In genomic region chr2:182499706-182500470, GRCh38 we compare ENCODE assay signal across 30 cellular contexts.
DNase-seq lines count a peak whose midpoint lies in the region; ATAC-seq and TF ChIP-seq lines count a peak whose summit lies in the region.
"Had no signal": no experiment of that assay in that cellular context is flagged by ENCODE, and none has a peak within 500 bp of the region (broad histone marks: within the 10 kb centered on the region; RNA-seq: fewer than 3 reads in every experiment).

No MANE protein-coding gene starts in this region.

- 0 out of 2 replicates have a peak overlapping the region, but pooled peaks have one; percentile 29 for H3K27ac ChIP-seq in GM23338 (ENCODE audit: low read depth)
- no peak overlapping the region for H3K27ac ChIP-seq in fibroblast of lung (ENCODE audit: insufficient read depth, low read length)
- no peak overlapping the region for H3K27ac ChIP-seq in naive thymus-derived CD4-positive, alpha-beta T cell (ENCODE audit: low read depth, low read length)
- H3K27ac ChIP-seq in CD4-positive, alpha-beta memory T cell (ENCODE audit: low read depth, low read length), result no peak overlapping the region
- H3K27ac ChIP-seq: ascending aorta, KMS-11, neutrophil, stomach, tibial artery, VCaP had no signal

- POLR2A ChIA-PET in naive thymus-derived CD4-positive, alpha-beta T cell (lab: Charles Lee), result no interaction called here
- POLR2A ChIA-PET in CD4-positive, alpha-beta memory T cell (lab: Charles Lee; ENCODE audit: partially characterized antibody), result no interaction called here

- no peaks in the 10 kb centered on the region for H3K9me2 ChIP-seq in GM23338 (ENCODE audit: insufficient read depth)

- intact Hi-C loops in naive thymus-derived CD4-positive, alpha-beta T cell (cut with micrococcal nuclease), result no loop called here
- intact Hi-C loops in CD4-positive, alpha-beta memory T cell (cut with micrococcal nuclease), result no loop called here

- H3K4me3 ChIP-seq in GM23338 (no peak overlapping the region), fibroblast of lung (replicated peaks in 1 of 4; ENCODE audit: control extremely low read depth in 1 of 4, insufficient read depth in 1 of 4, low read depth in 3 of 4, low read length in 4 of 4) (no peak overlapping the region)
- H3K4me3 ChIP-seq in naive thymus-derived CD4-positive, alpha-beta T cell (ENCODE audit: low read length), result no peak overlapping the region
- H3K4me3 ChIP-seq in CD4-positive, alpha-beta memory T cell (ENCODE audit: low read length in 2 of 2), result no peak overlapping the region
- H3K4me3 ChIP-seq: ascending aorta, stomach, tibial artery had no signal

- no peaks in the 10 kb centered on the region for H3K27me3 Mint-ChIP-seq in GM23338 (ENCODE audit: insufficient read depth, low read depth, poor library complexity)
- no peaks in the 10 kb centered on the region for H3K27me3 Mint-ChIP-seq in neural crest cell (ENCODE audit: low read depth)
- H3K27me3 Mint-ChIP-seq in naive thymus-derived CD4-positive, alpha-beta T cell, result peaks cover 0 to 5% (median 0%) of the 10 kb centered on the region in 5 donors
- no peaks in the 10 kb centered on the region for H3K27me3 Mint-ChIP-seq in CD4-positive, alpha-beta memory T cell
- H3K27me3 Mint-ChIP-seq: activated naive CD8-positive, alpha-beta T cell; effector memory CD8-positive, alpha-beta T cell had no signal

- H3K36me3 Mint-ChIP-seq in GM23338 (ENCODE audit: low read depth), result no peaks in the 10 kb centered on the region
- H3K36me3 Mint-ChIP-seq in neural crest cell (ENCODE audit: low read depth), result peaks cover 5% of the 10 kb centered on the region
- no peaks in the 10 kb centered on the region for H3K36me3 Mint-ChIP-seq in naive thymus-derived CD4-positive, alpha-beta T cell
- H3K36me3 Mint-ChIP-seq in CD4-positive, alpha-beta memory T cell, result no peaks in the 10 kb centered on the region
- H3K36me3 Mint-ChIP-seq: activated naive CD8-positive, alpha-beta T cell had no signal

- no peaks in the 10 kb centered on the region for H3K9me3 ChIP-seq in fibroblast of lung (ENCODE audit: control insufficient read depth, insufficient read depth, low read depth, low read length)
- H3K9me3 ChIP-seq in naive thymus-derived CD4-positive, alpha-beta T cell (ENCODE audit: control insufficient read depth in 2 of 3, low read length in 3 of 3), result no peaks in the 10 kb centered on the region
- H3K9me3 ChIP-seq in CD4-positive, alpha-beta memory T cell (ENCODE audit: control insufficient read depth in 1 of 2, low read length in 2 of 2), result no peaks in the 10 kb centered on the region
- H3K9me3 ChIP-seq: ascending aorta, neutrophil, stomach, tibial artery had no signal

- H4K20me1 ChIP-seq in GM23338 (replicated peaks; ENCODE audit: insufficient read depth), result no peaks in the 10 kb centered on the region
- no peaks in the 10 kb centered on the region for H4K20me1 ChIP-seq in fibroblast of lung (ENCODE audit: control insufficient read depth, extremely low read depth, insufficient read depth, low read length)

- H3K36me3 ChIP-seq in GM23338 (ENCODE audit: insufficient read depth) (no peaks in the 10 kb centered on the region; the same call in 1 of the 2 replicates), fibroblast of lung (ENCODE audit: control insufficient read depth, insufficient read depth, low read length) (no peaks in the 10 kb centered on the region)
- no peaks in the 10 kb centered on the region for H3K36me3 ChIP-seq in naive thymus-derived CD4-positive, alpha-beta T cell (ENCODE audit: control insufficient read depth in 2 of 3, insufficient read depth in 3 of 3, low read length in 3 of 3)
- H3K36me3 ChIP-seq in CD4-positive, alpha-beta memory T cell (ENCODE audit: insufficient read depth, low read length), result no peaks in the 10 kb centered on the region
- H3K36me3 ChIP-seq: ascending aorta, neutrophil, stomach, tibial artery had no signal

- H3K9me3 Mint-ChIP-seq in GM23338 (no peaks in the 10 kb centered on the region), neural crest cell (peaks cover 1% of the 10 kb centered on the region)
- H3K9me3 Mint-ChIP-seq in naive thymus-derived CD4-positive, alpha-beta T cell, result peaks cover 0 to 4% (median 0%) of the 10 kb centered on the region in 11 donors
- peaks cover 0 to 3% (median 0%) of the 10 kb centered on the region in 8 donors for H3K9me3 Mint-ChIP-seq in CD4-positive, alpha-beta memory T cell

- TF ChIP-seq CTCF in GM23338 (conservative IDR thresholded peaks at IDR 0.05; ENCODE audit: low read depth in 2 of 2) (no peak), fibroblast of lung (conservative IDR thresholded peaks at IDR 0.05 in 1 of 2, IDR thresholded peaks at IDR 0.05 in 1 of 2; ENCODE audit: low read depth in 1 of 2, low read length in 2 of 2) (no peak), neural crest cell (conservative IDR thresholded peaks at IDR 0.05) (no peak)

- H3K27ac Mint-ChIP-seq in GM23338 (0 out of 2 replicates have a peak overlapping the region, but pooled peaks have one; percentile 60), neural crest cell (ENCODE audit: unreplicated experiment) (peak overlapping the region; percentile 39)
- no peak overlapping the region for H3K27ac Mint-ChIP-seq in naive thymus-derived CD4-positive, alpha-beta T cell
- no peak overlapping the region for H3K27ac Mint-ChIP-seq in CD4-positive, alpha-beta memory T cell
- H3K27ac Mint-ChIP-seq: activated naive CD8-positive, alpha-beta T cell; effector memory CD8-positive, alpha-beta T cell had no signal

- no peaks in the 10 kb centered on the region for H3K79me2 ChIP-seq in GM23338 (replicated peaks; ENCODE audit: insufficient read depth)
- H3K79me2 ChIP-seq in fibroblast of lung (ENCODE audit: control insufficient read depth, insufficient read depth, low read length), result no peaks in the 10 kb centered on the region

- H2AFZ ChIP-seq in GM23338 (peak overlapping the region; percentile 21; the same call in 1 of the 2 replicates), fibroblast of lung (ENCODE audit: low read length) (peak overlapping the region; percentile 20)

- H3K9ac ChIP-seq in fibroblast of lung (ENCODE audit: insufficient read depth, low read length), result no peak overlapping the region
- H3K9ac ChIP-seq: KMS-11 had no signal

- H3K27me3 ChIP-seq in GM23338 (ENCODE audit: insufficient read depth) (no peaks in the 10 kb centered on the region), fibroblast of lung (ENCODE audit: control insufficient read depth, insufficient read depth, low read length) (no peaks in the 10 kb centered on the region)
- H3K27me3 ChIP-seq in naive thymus-derived CD4-positive, alpha-beta T cell (ENCODE audit: control insufficient read depth in 2 of 2, insufficient read depth in 2 of 2, low read length in 2 of 2), result no peaks in the 10 kb centered on the region
- H3K27me3 ChIP-seq in CD4-positive, alpha-beta memory T cell (ENCODE audit: insufficient read depth, low read length), result no peaks in the 10 kb centered on the region
- H3K27me3 ChIP-seq: ascending aorta, neutrophil, stomach, tibial artery had no signal

- H3K4me1 Mint-ChIP-seq in GM23338, result peaks cover 7% of the 10 kb centered on the region; the same call in 2 of the 3 replicates
- H3K4me1 Mint-ChIP-seq in neural crest cell, result peaks cover 19% of the 10 kb centered on the region
- H3K4me1 Mint-ChIP-seq in naive thymus-derived CD4-positive, alpha-beta T cell, result no peaks in the 10 kb centered on the region
- no peaks in the 10 kb centered on the region for H3K4me1 Mint-ChIP-seq in CD4-positive, alpha-beta memory T cell

- ATAC-seq in GM23338, result peak; percentile 69
- no peak for ATAC-seq in naive thymus-derived CD4-positive, alpha-beta T cell
- ATAC-seq: effector memory CD8-positive, alpha-beta T cell; left lobe of liver; right cardiac atrium had no signal

- H3K4me2 ChIP-seq in GM23338 (peak overlapping the region; percentile 29), fibroblast of lung (ENCODE audit: extremely low read depth, insufficient read depth, low read length) (no peak overlapping the region)
- H3K4me2 ChIP-seq: KMS-11 had no signal

- no peak overlapping the region for H3K4me3 Mint-ChIP-seq in GM23338
- H3K4me3 Mint-ChIP-seq in neural crest cell, result no peak overlapping the region
- no peak overlapping the region for H3K4me3 Mint-ChIP-seq in naive thymus-derived CD4-positive, alpha-beta T cell
- H3K4me3 Mint-ChIP-seq in CD4-positive, alpha-beta memory T cell, result no peak overlapping the region
- H3K4me3 Mint-ChIP-seq: activated naive CD8-positive, alpha-beta T cell; effector memory CD8-positive, alpha-beta T cell had no signal

- CTCF ChIA-PET in naive thymus-derived CD4-positive, alpha-beta T cell (lab: Charles Lee), result no interaction called here
- CTCF ChIA-PET in CD4-positive, alpha-beta memory T cell (lab: Charles Lee; ENCODE audit: partially characterized antibody), result no interaction called here

- DNase-seq in GM23338 (ENCODE audit: low spot score), result peak; percentile 30
- peak; percentile 10 for DNase-seq in NCI-H69 (lab: John Stamatoyannopoulos, UW)
- peak in 1 of 2 donors; percentile 45 for DNase-seq in fibroblast of lung (ENCODE audit: low read depth in 2 of 2)
- no peak for DNase-seq in neural crest cell (ENCODE audit: low read depth, low spot score)
- no peak for DNase-seq in naive thymus-derived CD4-positive, alpha-beta T cell
- DNase-seq in CD4-positive, alpha-beta memory T cell, result no peak
- no peak for DNase-seq in NCI-H446 treated with DMSO at 0.1 percent for 48 hours (lab: John Stamatoyannopoulos, UW)
- DNase-seq: activated CD4-positive, alpha-beta T cell treated with anti-CD3 and anti-CD28 coated beads for 48 hours; activated T-cell treated with anti-CD3 and anti-CD28 coated beads for 4 hours; central memory CD4-positive, alpha-beta T cell; effector memory CD8-positive, alpha-beta T cell; EL; foreskin melanocyte; hippocampal formation; mesendoderm; NCI-H1417; NCI-H2081; NCI-H345; RPMI8226; stimulated activated CD4-positive, alpha-beta T cell treated with anti-CD3 and anti-CD28 coated beads, Interleukin-2, amount 100 ng/mL, for 48 hours; stomach; T1000; tibial artery had no signal

- peaks cover 38% of the 10 kb centered on the region for H3K4me1 ChIP-seq in GM23338 (ENCODE audit: insufficient read depth)
- H3K4me1 ChIP-seq in fibroblast of lung (ENCODE audit: control insufficient read depth, extremely low read depth, insufficient read depth, low read length), result no peaks in the 10 kb centered on the region
- H3K4me1 ChIP-seq in naive thymus-derived CD4-positive, alpha-beta T cell (ENCODE audit: control insufficient read depth in 2 of 2, insufficient read depth in 2 of 2, low read length in 2 of 2), result no peaks in the 10 kb centered on the region
- H3K4me1 ChIP-seq in CD4-positive, alpha-beta memory T cell (ENCODE audit: insufficient read depth, low read length), result no peaks in the 10 kb centered on the region
- H3K4me1 ChIP-seq: ascending aorta, stomach, tibial artery had no signal

- H3F3A ChIP-seq in GM23338 (replicated peaks; ENCODE audit: low read depth), result no peaks in the 10 kb centered on the region

TF ChIP-seq in GM23338, 12 proteins besides CTCF, POLR2A, EP300 and RAD21 (continues in another document):
- no peak for TF ChIP-seq STAT1 (IDR thresholded peaks at IDR 0.05; ENCODE audit: unreplicated experiment)

Comparison
In these comparisons a context has a peak if more than half of its experiments do, and no peak if none do; other contexts are left out.
1. DNase-seq: peak in GM23338 (single experiment) and NCI-H69 (single experiment); none in neural crest cell (single experiment), naive thymus-derived CD4-positive, alpha-beta T cell (0 of 9), CD4-positive, alpha-beta memory T cell (0 of 5) and NCI-H446 treated with DMSO at 0.1 percent for 48 hours (single experiment).
2. H3K27ac Mint-ChIP-seq: peak in GM23338 (single experiment) and neural crest cell (single experiment); none in naive thymus-derived CD4-positive, alpha-beta T cell (0 of 9) and CD4-positive, alpha-beta memory T cell (0 of 7).